ENCODE assay signal across 8 cellular contexts in the genomic region with DNA sequence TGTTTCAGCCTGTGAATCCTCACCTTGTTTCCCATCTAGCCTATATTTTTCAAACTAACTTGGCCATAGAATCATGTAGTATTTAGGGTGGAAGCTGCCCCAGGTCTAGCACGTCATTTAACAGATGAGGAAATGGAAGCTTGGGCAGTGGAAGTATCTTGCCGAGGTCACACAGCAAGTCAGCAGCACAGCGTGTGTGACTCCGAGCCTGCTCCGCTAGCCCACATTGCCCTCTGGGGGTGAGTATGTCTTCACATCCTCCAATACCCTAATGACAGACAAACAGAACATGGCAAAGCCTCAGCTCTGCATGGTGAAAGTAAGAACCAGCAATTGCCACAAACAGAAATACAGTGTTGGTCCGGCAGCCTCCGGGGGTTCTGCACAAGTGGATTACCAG. TPM values are rescaled to one million over a fixed set of nuclear protein-coding genes. Genes with fewer than 3 reads are reported as not detected.
A peak's percentile ranks its signal among the peaks of the same experiment; 100 is the strongest.
DNase-seq lines count a peak whose midpoint lies in the region; ATAC-seq, FAIRE-seq and TF ChIP-seq lines count a peak whose summit lies in the region.

No MANE protein-coding gene starts in this region.

- TF ChIP-seq CTCF in GM12875 (IDR thresholded peaks at IDR 0.05; ENCODE audit: borderline replicate concordance, insufficient read depth, low read depth, low read length) (peak; percentile 64), epithelial cell of esophagus (IDR thresholded peaks at IDR 0.05; ENCODE audit: insufficient read depth, low read depth, low read length, missing control alignments) (peak; percentile 28), pancreas (IDR thresholded peaks at IDR 0.05) (no peak)

- H3K4me1 ChIP-seq in pancreas = no peaks in the 10 kb centered on the region

- intact Hi-C loops in pancreas (cut with DNase I) = no loop called here

- H3K27ac ChIP-seq in pancreas = no peak overlapping the region

- no peak for FAIRE-seq in pancreas (lab: Jason Lieb, UNC)

- H3K36me3 ChIP-seq in pancreas = no peaks in the 10 kb centered on the region

- H3K27me3 ChIP-seq in pancreas = no peaks in the 10 kb centered on the region

- no peak for TF ChIP-seq EP300 in Ishikawa (IDR thresholded peaks at IDR 0.05; ENCODE audit: borderline replicate concordance)

- H3K4me3 ChIP-seq in GM12875 (ENCODE audit: low read depth, low read length) (no peak overlapping the region), epithelial cell of esophagus (ENCODE audit: low read length) (no peak overlapping the region), pancreas (no peak overlapping the region)

- no peaks in the 10 kb centered on the region for H3K9me3 ChIP-seq in pancreas

- peak; percentile 40 for TF ChIP-seq RAD21 in Ishikawa (IDR thresholded peaks at IDR 0.05; ENCODE audit: low read depth)

- ATAC-seq in activated CD4-positive, CD25-positive, alpha-beta regulatory T cell treated with anti-CD3 and anti-CD28 coated beads, Interleukin-2, amount 50 U/mL, for 24 hours = peak; percentile 29 to 30
- ATAC-seq in pancreas (peak in 3 of 4 donors; percentile 60 to 87 (median 82)), HG02610 (IDR thresholded peaks at IDR 0.05; ENCODE audit: unreplicated experiment) (no peak)

- DNase-seq in epithelial cell of esophagus (ENCODE audit: low read depth) (peak; percentile 32), pancreas (peak in 1 of 6 donors; percentile 51), NCI-H2081 (lab: John Stamatoyannopoulos, UW) (no peak), OCI-M2 (lab: John Stamatoyannopoulos, UW; ENCODE audit: unreplicated experiment) (no peak)

- 57 to 78% methylated on average over 7 of the region's 7 CpGs for WGBS in pancreas, 2 donors

TF ChIP-seq in Ishikawa, 13 proteins besides CTCF, POLR2A, EP300 and RAD21:
- no peak for TF ChIP-seq ZBTB7A (IDR thresholded peaks at IDR 0.05; ENCODE audit: low read depth)
- no peak for TF ChIP-seq FOXM1 (IDR thresholded peaks at IDR 0.05; ENCODE audit: borderline replicate concordance, low read depth)
- no peak for TF ChIP-seq TCF12 (IDR thresholded peaks at IDR 0.05; ENCODE audit: low read depth)
- no peak for TF ChIP-seq TEAD4 (IDR thresholded peaks at IDR 0.05)
- TF ChIP-seq CEBPB (IDR thresholded peaks at IDR 0.05) = no peak
- no peak for TF ChIP-seq CREB1 (IDR thresholded peaks at IDR 0.05; ENCODE audit: low read depth)
- TF ChIP-seq EGR1 (IDR thresholded peaks at IDR 0.05) = no peak
- TF ChIP-seq, protein P1, sequence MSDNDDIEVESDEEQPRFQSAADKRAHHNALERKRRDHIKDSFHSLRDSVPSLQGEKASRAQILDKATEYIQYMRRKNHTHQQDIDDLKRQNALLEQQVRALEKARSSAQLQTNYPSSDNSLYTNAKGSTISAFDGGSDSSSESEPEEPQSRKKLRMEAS (IDR thresholded peaks at IDR 0.05) = no peak
- TF ChIP-seq USF1 (IDR thresholded peaks at IDR 0.05) = no peak
- TF ChIP-seq NFIC (IDR thresholded peaks at IDR 0.05) = no peak
- TF ChIP-seq TAF1 (IDR thresholded peaks at IDR 0.05; ENCODE audit: low read depth) = no peak
- TF ChIP-seq YY1 (IDR thresholded peaks at IDR 0.05; ENCODE audit: low read depth) = no peak
- TF ChIP-seq, protein P2, sequence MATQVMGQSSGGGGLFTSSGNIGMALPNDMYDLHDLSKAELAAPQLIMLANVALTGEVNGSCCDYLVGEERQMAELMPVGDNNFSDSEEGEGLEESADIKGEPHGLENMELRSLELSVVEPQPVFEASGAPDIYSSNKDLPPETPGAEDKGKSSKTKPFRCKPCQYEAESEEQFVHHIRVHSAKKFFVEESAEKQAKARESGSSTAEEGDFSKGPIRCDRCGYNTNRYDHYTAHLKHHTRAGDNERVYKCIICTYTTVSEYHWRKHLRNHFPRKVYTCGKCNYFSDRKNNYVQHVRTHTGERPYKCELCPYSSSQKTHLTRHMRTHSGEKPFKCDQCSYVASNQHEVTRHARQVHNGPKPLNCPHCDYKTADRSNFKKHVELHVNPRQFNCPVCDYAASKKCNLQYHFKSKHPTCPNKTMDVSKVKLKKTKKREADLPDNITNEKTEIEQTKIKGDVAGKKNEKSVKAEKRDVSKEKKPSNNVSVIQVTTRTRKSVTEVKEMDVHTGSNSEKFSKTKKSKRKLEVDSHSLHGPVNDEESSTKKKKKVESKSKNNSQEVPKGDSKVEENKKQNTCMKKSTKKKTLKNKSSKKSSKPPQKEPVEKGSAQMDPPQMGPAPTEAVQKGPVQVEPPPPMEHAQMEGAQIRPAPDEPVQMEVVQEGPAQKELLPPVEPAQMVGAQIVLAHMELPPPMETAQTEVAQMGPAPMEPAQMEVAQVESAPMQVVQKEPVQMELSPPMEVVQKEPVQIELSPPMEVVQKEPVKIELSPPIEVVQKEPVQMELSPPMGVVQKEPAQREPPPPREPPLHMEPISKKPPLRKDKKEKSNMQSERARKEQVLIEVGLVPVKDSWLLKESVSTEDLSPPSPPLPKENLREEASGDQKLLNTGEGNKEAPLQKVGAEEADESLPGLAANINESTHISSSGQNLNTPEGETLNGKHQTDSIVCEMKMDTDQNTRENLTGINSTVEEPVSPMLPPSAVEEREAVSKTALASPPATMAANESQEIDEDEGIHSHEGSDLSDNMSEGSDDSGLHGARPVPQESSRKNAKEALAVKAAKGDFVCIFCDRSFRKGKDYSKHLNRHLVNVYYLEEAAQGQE (IDR thresholded peaks at IDR 0.05; ENCODE audit: low read depth) = no peak

RNA-seq across cellular contexts. Expression of gene CCR5, which starts 2.2 kb away (rescaled TPM):
- 1 to 10 TPM in 2 of 6 donors, under 1 TPM in 4; 0.12 to 2.0 (median 0.61) TPM for total RNA-seq in pancreas
- polyA plus RNA-seq in pancreas = under 1 TPM; 0.16 to 0.27 TPM

RNA-seq across cellular contexts. Expression of gene CCR2, which starts 14.7 kb away (rescaled TPM):
- total RNA-seq in pancreas = 1 to 10 TPM in 2 of 6 donors, under 1 TPM in 4; 0.14 to 3.5 (median 0.54) TPM
- under 1 TPM; 0.15 to 0.23 TPM for polyA plus RNA-seq in pancreas

RNA-seq across cellular contexts. Expression of gene CCRL2, which starts 38.5 kb away (rescaled TPM):
- total RNA-seq in pancreas = 1 to 10 TPM in 2 of 6 donors, under 1 TPM in 4; 0.24 to 2.2 (median 0.91) TPM
- polyA plus RNA-seq in pancreas = under 1 TPM; 0.75 to 0.80 TPM

Comparison
In these comparisons a context has a peak if more than half of its experiments do, and no peak if none do; other contexts are left out.
1. CTCF ChIP-seq: peak in GM12875 (single experiment) and epithelial cell of esophagus (single experiment); none in pancreas (0 of 4).